In the genomic region with DNA sequence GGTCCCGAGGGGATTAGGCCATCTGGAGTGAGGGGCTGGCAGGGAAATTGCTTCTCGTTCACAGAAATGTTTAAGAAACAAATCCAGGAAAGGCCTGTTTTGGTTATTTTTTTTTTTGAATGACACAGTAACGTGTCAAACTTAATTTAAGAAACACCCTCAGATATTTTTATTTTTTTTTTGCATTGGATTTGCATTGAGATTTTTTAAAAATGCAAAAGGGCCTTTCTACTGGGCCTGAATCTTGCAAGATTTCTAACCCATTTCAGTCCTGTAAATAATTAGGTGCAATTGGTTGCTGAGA, we compare ENCODE assay signal across 2 cellular contexts.
TF ChIP-seq lines count a peak whose summit lies in the region.

No MANE protein-coding gene starts in this region.

TF ChIP-seq in SK-N-SH, 30 proteins besides CTCF, POLR2A, EP300 and RAD21:
- TF ChIP-seq CHD2 (IDR thresholded peaks at IDR 0.05; ENCODE audit: low read length, partially characterized antibody) (peak; percentile 63), SMC3 (IDR thresholded peaks at IDR 0.05; ENCODE audit: low read depth, low read length) (0 out of 2 replicates have a peak, but pooled peaks have one; percentile 1), JUND (IDR thresholded peaks at IDR 0.05) (no peak)

TF ChIP-seq in H1, 55 proteins besides CTCF, POLR2A, EP300 and RAD21:
- TF ChIP-seq KDM5A (IDR thresholded peaks at IDR 0.05; ENCODE audit: low read length): no peak
- TF ChIP-seq ZNF274 (IDR thresholded peaks at IDR 0.05; ENCODE audit: borderline replicate concordance, extremely low read depth, low read length): no peak
- TF ChIP-seq CHD1 (IDR thresholded peaks at IDR 0.05; ENCODE audit: low read depth, low read length): no peak
- TF ChIP-seq JUND (IDR thresholded peaks at IDR 0.05; ENCODE audit: low read length): no peak
- no peak for TF ChIP-seq BRCA1 (IDR thresholded peaks at IDR 0.05; ENCODE audit: low read depth, low read length)
- TF ChIP-seq JUN (IDR thresholded peaks at IDR 0.05; ENCODE audit: low read depth, low read length): no peak
- TF ChIP-seq GTF2F1 (IDR thresholded peaks at IDR 0.05; ENCODE audit: borderline replicate concordance, low read depth, low read length): no peak
- TF ChIP-seq, protein P1, sequence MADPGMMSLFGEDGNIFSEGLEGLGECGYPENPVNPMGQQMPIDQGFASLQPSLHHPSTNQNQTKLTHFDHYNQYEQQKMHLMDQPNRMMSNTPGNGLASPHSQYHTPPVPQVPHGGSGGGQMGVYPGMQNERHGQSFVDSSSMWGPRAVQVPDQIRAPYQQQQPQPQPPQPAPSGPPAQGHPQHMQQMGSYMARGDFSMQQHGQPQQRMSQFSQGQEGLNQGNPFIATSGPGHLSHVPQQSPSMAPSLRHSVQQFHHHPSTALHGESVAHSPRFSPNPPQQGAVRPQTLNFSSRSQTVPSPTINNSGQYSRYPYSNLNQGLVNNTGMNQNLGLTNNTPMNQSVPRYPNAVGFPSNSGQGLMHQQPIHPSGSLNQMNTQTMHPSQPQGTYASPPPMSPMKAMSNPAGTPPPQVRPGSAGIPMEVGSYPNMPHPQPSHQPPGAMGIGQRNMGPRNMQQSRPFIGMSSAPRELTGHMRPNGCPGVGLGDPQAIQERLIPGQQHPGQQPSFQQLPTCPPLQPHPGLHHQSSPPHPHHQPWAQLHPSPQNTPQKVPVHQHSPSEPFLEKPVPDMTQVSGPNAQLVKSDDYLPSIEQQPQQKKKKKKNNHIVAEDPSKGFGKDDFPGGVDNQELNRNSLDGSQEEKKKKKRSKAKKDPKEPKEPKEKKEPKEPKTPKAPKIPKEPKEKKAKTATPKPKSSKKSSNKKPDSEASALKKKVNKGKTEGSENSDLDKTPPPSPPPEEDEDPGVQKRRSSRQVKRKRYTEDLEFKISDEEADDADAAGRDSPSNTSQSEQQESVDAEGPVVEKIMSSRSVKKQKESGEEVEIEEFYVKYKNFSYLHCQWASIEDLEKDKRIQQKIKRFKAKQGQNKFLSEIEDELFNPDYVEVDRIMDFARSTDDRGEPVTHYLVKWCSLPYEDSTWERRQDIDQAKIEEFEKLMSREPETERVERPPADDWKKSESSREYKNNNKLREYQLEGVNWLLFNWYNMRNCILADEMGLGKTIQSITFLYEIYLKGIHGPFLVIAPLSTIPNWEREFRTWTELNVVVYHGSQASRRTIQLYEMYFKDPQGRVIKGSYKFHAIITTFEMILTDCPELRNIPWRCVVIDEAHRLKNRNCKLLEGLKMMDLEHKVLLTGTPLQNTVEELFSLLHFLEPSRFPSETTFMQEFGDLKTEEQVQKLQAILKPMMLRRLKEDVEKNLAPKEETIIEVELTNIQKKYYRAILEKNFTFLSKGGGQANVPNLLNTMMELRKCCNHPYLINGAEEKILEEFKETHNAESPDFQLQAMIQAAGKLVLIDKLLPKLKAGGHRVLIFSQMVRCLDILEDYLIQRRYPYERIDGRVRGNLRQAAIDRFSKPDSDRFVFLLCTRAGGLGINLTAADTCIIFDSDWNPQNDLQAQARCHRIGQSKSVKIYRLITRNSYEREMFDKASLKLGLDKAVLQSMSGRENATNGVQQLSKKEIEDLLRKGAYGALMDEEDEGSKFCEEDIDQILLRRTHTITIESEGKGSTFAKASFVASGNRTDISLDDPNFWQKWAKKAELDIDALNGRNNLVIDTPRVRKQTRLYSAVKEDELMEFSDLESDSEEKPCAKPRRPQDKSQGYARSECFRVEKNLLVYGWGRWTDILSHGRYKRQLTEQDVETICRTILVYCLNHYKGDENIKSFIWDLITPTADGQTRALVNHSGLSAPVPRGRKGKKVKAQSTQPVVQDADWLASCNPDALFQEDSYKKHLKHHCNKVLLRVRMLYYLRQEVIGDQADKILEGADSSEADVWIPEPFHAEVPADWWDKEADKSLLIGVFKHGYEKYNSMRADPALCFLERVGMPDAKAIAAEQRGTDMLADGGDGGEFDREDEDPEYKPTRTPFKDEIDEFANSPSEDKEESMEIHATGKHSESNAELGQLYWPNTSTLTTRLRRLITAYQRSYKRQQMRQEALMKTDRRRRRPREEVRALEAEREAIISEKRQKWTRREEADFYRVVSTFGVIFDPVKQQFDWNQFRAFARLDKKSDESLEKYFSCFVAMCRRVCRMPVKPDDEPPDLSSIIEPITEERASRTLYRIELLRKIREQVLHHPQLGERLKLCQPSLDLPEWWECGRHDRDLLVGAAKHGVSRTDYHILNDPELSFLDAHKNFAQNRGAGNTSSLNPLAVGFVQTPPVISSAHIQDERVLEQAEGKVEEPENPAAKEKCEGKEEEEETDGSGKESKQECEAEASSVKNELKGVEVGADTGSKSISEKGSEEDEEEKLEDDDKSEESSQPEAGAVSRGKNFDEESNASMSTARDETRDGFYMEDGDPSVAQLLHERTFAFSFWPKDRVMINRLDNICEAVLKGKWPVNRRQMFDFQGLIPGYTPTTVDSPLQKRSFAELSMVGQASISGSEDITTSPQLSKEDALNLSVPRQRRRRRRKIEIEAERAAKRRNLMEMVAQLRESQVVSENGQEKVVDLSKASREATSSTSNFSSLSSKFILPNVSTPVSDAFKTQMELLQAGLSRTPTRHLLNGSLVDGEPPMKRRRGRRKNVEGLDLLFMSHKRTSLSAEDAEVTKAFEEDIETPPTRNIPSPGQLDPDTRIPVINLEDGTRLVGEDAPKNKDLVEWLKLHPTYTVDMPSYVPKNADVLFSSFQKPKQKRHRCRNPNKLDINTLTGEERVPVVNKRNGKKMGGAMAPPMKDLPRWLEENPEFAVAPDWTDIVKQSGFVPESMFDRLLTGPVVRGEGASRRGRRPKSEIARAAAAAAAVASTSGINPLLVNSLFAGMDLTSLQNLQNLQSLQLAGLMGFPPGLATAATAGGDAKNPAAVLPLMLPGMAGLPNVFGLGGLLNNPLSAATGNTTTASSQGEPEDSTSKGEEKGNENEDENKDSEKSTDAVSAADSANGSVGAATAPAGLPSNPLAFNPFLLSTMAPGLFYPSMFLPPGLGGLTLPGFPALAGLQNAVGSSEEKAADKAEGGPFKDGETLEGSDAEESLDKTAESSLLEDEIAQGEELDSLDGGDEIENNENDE (IDR thresholded peaks at IDR 0.05; ENCODE audit: insufficient replicate concordance, low read length): no peak
- no peak for TF ChIP-seq PHF8 (conservative IDR thresholded peaks at IDR 0.05; ENCODE audit: low read depth, low read length)
- TF ChIP-seq FOSL1 (IDR thresholded peaks at IDR 0.05; ENCODE audit: insufficient read depth, low read depth, low read length): no peak
- no peak for TF ChIP-seq ASH2L (IDR thresholded peaks at IDR 0.05; ENCODE audit: low read length)
- TF ChIP-seq KDM1A (IDR thresholded peaks at IDR 0.05; ENCODE audit: borderline replicate concordance, low read length): no peak
- no peak for TF ChIP-seq SIX5 (IDR thresholded peaks at IDR 0.05; ENCODE audit: low read depth, low read length)
- no peak for TF ChIP-seq CTBP2 (IDR thresholded peaks at IDR 0.05; ENCODE audit: borderline replicate concordance, insufficient read depth, insufficient read length, low read length)
- TF ChIP-seq SRF (IDR thresholded peaks at IDR 0.05; ENCODE audit: low read depth, low read length): no peak
- no peak for TF ChIP-seq CBX5 (IDR thresholded peaks at IDR 0.05; ENCODE audit: low read depth, low read length)
